ENCODE assay signal across 12 cellular contexts in the genomic region with DNA sequence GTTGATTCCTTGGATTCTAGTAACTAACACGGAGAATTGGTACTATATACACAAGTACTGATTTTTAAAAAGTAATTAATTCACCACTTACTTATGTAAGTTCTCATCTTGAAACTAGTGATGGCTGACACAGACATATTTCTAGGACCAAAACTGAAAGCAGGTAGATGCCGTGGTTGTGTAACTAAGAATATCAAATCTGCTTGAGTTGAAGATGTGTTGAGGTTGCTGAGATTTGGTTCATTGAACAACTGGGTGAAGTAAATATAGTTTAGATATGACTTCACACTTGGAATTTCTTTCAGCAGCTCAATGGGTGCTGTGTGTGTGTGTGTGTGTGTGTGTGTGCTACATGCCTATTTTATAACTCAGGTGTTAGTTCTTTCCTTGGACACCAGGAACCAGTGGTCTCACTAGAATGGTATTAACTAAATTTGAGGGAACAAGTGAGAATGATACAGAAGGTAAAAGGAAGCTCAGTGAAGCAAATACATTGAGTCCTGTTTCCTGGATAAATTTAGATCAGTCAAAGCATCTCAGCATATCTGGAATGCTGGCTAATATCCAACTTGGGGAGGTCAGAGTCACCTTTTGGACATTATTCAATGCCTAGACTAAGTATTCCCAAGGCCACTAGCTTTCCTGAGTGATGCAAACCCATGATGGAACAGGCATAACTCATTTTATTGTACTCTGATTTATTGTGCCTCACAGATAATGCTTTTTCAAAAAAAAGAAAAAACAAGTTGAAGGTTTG.
DNase-seq lines count a peak whose midpoint lies in the region; ATAC-seq and TF ChIP-seq lines count a peak whose summit lies in the region.
"Had no signal": no experiment of that assay in that cellular context is flagged by ENCODE, and none has a peak within 500 bp of the region (broad histone marks: within the 10 kb centered on the region; RNA-seq: fewer than 3 reads in every experiment).

No MANE protein-coding gene starts in this region.

- peaks cover 9% of the 10 kb centered on the region for H3K9me3 Mint-ChIP-seq in activated CD4-positive, alpha-beta T cell treated with anti-CD3 and anti-CD28 coated beads for 36 hours (ENCODE audit: low read depth)

- H3K27me3 ChIP-seq in kidney epithelial cell (ENCODE audit: control insufficient read depth, insufficient read depth, low read length) = no peaks in the 10 kb centered on the region
- H3K27me3 ChIP-seq: gastroesophageal sphincter had no signal

- intact Hi-C loops in activated CD4-positive, alpha-beta T cell treated with anti-CD3 and anti-CD28 coated beads for 36 hours (cut with DNase I, micrococcal nuclease) = no loop called here

- no peaks in the 10 kb centered on the region for H3K36me3 ChIP-seq in kidney epithelial cell (ENCODE audit: control insufficient read depth, insufficient read depth, low read length)
- H3K36me3 ChIP-seq: gastroesophageal sphincter had no signal

- POLR2A ChIA-PET in activated CD4-positive, alpha-beta T cell treated with anti-CD3 and anti-CD28 coated beads for 36 hours (lab: Charles Lee) = no interaction called here

- peaks cover 7% of the 10 kb centered on the region for H3K27me3 Mint-ChIP-seq in activated CD4-positive, alpha-beta T cell treated with anti-CD3 and anti-CD28 coated beads for 36 hours

- peak; percentile 25 for DNase-seq in kidney epithelial cell (ENCODE audit: low read depth)
- DNase-seq in GM03348 (ENCODE audit: low spot score) = no peak
- no peak for DNase-seq in NCI-H510A (lab: John Stamatoyannopoulos, UW)
- DNase-seq in NCI-H1048 (lab: John Stamatoyannopoulos, UW) = no peak
- no peak for DNase-seq in activated CD4-positive, alpha-beta T cell treated with anti-CD3 and anti-CD28 coated beads for 36 hours
- DNase-seq: caudate nucleus, KG1, NCI-H748 treated with DMSO at 0.1 percent for 48 hours had no signal

- no peak overlapping the region for H3K27ac Mint-ChIP-seq in activated CD4-positive, alpha-beta T cell treated with anti-CD3 and anti-CD28 coated beads for 36 hours

- ATAC-seq in GM18520 (IDR thresholded peaks at IDR 0.05; ENCODE audit: unreplicated experiment) (peak; percentile 91), GM21528 (IDR thresholded peaks at IDR 0.05; ENCODE audit: low FRiP score, unreplicated experiment) (peak; percentile 64), HG03342 (IDR thresholded peaks at IDR 0.05; ENCODE audit: unreplicated experiment) (peak; percentile 87)
- no peak for ATAC-seq in activated CD4-positive, alpha-beta T cell treated with anti-CD3 and anti-CD28 coated beads for 36 hours
- ATAC-seq: gastroesophageal sphincter had no signal

- H3K4me3 Mint-ChIP-seq in activated CD4-positive, alpha-beta T cell treated with anti-CD3 and anti-CD28 coated beads for 36 hours = no peak overlapping the region

- CTCF ChIA-PET in activated CD4-positive, alpha-beta T cell treated with anti-CD3 and anti-CD28 coated beads for 36 hours (lab: Charles Lee) = interaction anchor here (1.2 kb wide), 1 partner anchor 10 kb away, joined by 3 read pairs; no protein-coding TSS in a partner anchor

- no peaks in the 10 kb centered on the region for H3K36me3 Mint-ChIP-seq in activated CD4-positive, alpha-beta T cell treated with anti-CD3 and anti-CD28 coated beads for 36 hours (ENCODE audit: low read depth)

- H3K4me1 Mint-ChIP-seq in activated CD4-positive, alpha-beta T cell treated with anti-CD3 and anti-CD28 coated beads for 36 hours = no peaks in the 10 kb centered on the region

- no peak for TF ChIP-seq CTCF in kidney epithelial cell (IDR thresholded peaks at IDR 0.05; ENCODE audit: insufficient read depth, low read length, poor library complexity, severe bottlenecking)

- H3K4me3 ChIP-seq in kidney epithelial cell (ENCODE audit: low read depth, low read length) = no peak overlapping the region
- H3K4me3 ChIP-seq: gastroesophageal sphincter had no signal
